Comparison of ENCODE assay signal across 9 cellular contexts in genomic region chr1:65063025-65063424, GRCh38.
DNase-seq lines count a peak whose midpoint lies in the region; ATAC-seq and TF ChIP-seq lines count a peak whose summit lies in the region.
"Had no signal": no experiment of that assay in that cellular context is flagged by ENCODE, and none has a peak within 500 bp of the region (broad histone marks: within the 10 kb centered on the region; RNA-seq: fewer than 3 reads in every experiment).

No MANE protein-coding gene starts in this region.

- DNase-seq in DMS 273 (lab: John Stamatoyannopoulos, UW; ENCODE audit: unreplicated experiment) (peak; percentile 28), DMS 273 treated with DMSO at 0.1 percent for 48 hours (lab: John Stamatoyannopoulos, UW) (no peak), GM13977 (ENCODE audit: low spot score) (no peak), RWPE2 (ENCODE audit: low spot score) (no peak), NCI-H2081 treated with DMSO at 0.1 percent for 48 hours (lab: John Stamatoyannopoulos, UW) (no peak), stomach (no peak)
- DNase-seq in naive thymus-derived CD4-positive, alpha-beta T cell: peak in 1 of 9 donors; percentile 13
- DNase-seq: MG63 had no signal

- peaks cover 29 to 77% (median 71%) of the 10 kb centered on the region in 7 donors for H3K4me1 Mint-ChIP-seq in naive thymus-derived CD4-positive, alpha-beta T cell

- H3K36me3 ChIP-seq in RWPE2 (ENCODE audit: low read depth) (no peaks in the 10 kb centered on the region), stomach (peaks cover 5 to 7% (median 6%) of the 10 kb centered on the region in 4 donors)
- H3K36me3 ChIP-seq in naive thymus-derived CD4-positive, alpha-beta T cell (ENCODE audit: control insufficient read depth in 2 of 3, insufficient read depth in 3 of 3, low read length in 3 of 3): peaks cover 0 to 15% (median 0%) of the 10 kb centered on the region in 3 experiments
- H3K36me3 ChIP-seq: MG63 had no signal

- WGBS in stomach, 5 donors: 40 to 63% (median 50%) methylated on average over 6 of the region's 6 CpGs

- no peak overlapping the region for H3K27ac ChIP-seq in RWPE2 (ENCODE audit: poor library complexity, severe bottlenecking)
- peak overlapping the region; percentile 41 for H3K27ac ChIP-seq in naive thymus-derived CD4-positive, alpha-beta T cell (ENCODE audit: low read depth, low read length)
- peak overlapping the region in 1 of 5 donors; percentile 41 for H3K27ac ChIP-seq in stomach

- peaks cover 0 to 5% (median 0%) of the 10 kb centered on the region in 11 donors for H3K9me3 Mint-ChIP-seq in naive thymus-derived CD4-positive, alpha-beta T cell

- H3K36me3 Mint-ChIP-seq in naive thymus-derived CD4-positive, alpha-beta T cell: peaks cover 0 to 9% (median 2%) of the 10 kb centered on the region in 5 donors

- no peaks in the 10 kb centered on the region for H3K9me3 ChIP-seq in RWPE2 (ENCODE audit: severe bottlenecking)
- H3K9me3 ChIP-seq in naive thymus-derived CD4-positive, alpha-beta T cell (ENCODE audit: control insufficient read depth in 2 of 3, low read length in 3 of 3): no peaks in the 10 kb centered on the region
- H3K9me3 ChIP-seq in stomach: no peaks in the 10 kb centered on the region
- H3K9me3 ChIP-seq: MG63 had no signal

- no peaks in the 10 kb centered on the region for H3K27me3 Mint-ChIP-seq in naive thymus-derived CD4-positive, alpha-beta T cell

- H3K27me3 ChIP-seq in RWPE2 (ENCODE audit: insufficient read depth, poor library complexity, severe bottlenecking): no peaks in the 10 kb centered on the region
- H3K27me3 ChIP-seq in naive thymus-derived CD4-positive, alpha-beta T cell (ENCODE audit: control insufficient read depth in 2 of 2, insufficient read depth in 2 of 2, low read length in 2 of 2): no peaks in the 10 kb centered on the region
- H3K27me3 ChIP-seq in stomach: no peaks in the 10 kb centered on the region
- H3K27me3 ChIP-seq: MG63 had no signal

- TF ChIP-seq CTCF in GM13977 (IDR thresholded peaks at IDR 0.05; ENCODE audit: extremely low read depth, insufficient read depth, missing control alignments) (peak; percentile 25), RWPE2 (IDR thresholded peaks at IDR 0.05; ENCODE audit: poor library complexity, severe bottlenecking) (peak; percentile 60), stomach (IDR thresholded peaks at IDR 0.05) (peak in 1 of 7 experiments; percentile 10)

- no peak for TF ChIP-seq POLR2A in stomach (IDR thresholded peaks at IDR 0.05)

- H3K4me3 ChIP-seq in RWPE2 (ENCODE audit: severe bottlenecking): no peak overlapping the region
- H3K4me3 ChIP-seq in naive thymus-derived CD4-positive, alpha-beta T cell (ENCODE audit: low read length): no peak overlapping the region
- H3K4me3 ChIP-seq in stomach: peak overlapping the region in 1 of 4 donors; percentile 18
- H3K4me3 ChIP-seq: MG63 had no signal

- POLR2A ChIA-PET in naive thymus-derived CD4-positive, alpha-beta T cell (lab: Charles Lee): interaction anchor here (1.0 to 5.5 kb wide), 5 partner anchors 8 to 97 kb away, joined by 4 to 57 read pairs (median 40); partner anchors contain the start of gene JAK1

- CTCF ChIA-PET in naive thymus-derived CD4-positive, alpha-beta T cell (lab: Charles Lee): interaction anchor here (1.2 to 5.2 kb wide), 4 partner anchors 12 to 625 kb away, joined by 5 to 112 read pairs (median 6); no protein-coding TSS in a partner anchor

- no peaks in the 10 kb centered on the region for H3K4me1 ChIP-seq in RWPE2 (ENCODE audit: insufficient read depth, poor library complexity, severe bottlenecking)
- H3K4me1 ChIP-seq in naive thymus-derived CD4-positive, alpha-beta T cell (ENCODE audit: control insufficient read depth in 2 of 2, insufficient read depth in 2 of 2, low read length in 2 of 2): peaks cover 13 to 22% of the 10 kb centered on the region in 2 donors
- peaks cover 23 to 80% (median 49%) of the 10 kb centered on the region in 4 donors for H3K4me1 ChIP-seq in stomach

- intact Hi-C loops in naive thymus-derived CD4-positive, alpha-beta T cell (cut with micrococcal nuclease): loop anchor here (1.0 to 10.0 kb wide), 9 partner anchors 12 to 1992 kb away; partner anchors contain the start of genes CACHD1 (in 1 of the 2), PGM1 (in 1 of the 2) and SLC35D1 (in 1 of the 2)
- intact Hi-C loops in stomach (cut with DNase I; ENCODE audit: low total_unique reads): no loop called here

- H3K4me3 Mint-ChIP-seq in naive thymus-derived CD4-positive, alpha-beta T cell: peak overlapping the region in 9 of 10 donors; percentile 10 to 63 (median 39)

- no peak for ATAC-seq in RWPE2 (ENCODE audit: low read depth)
- no peak for ATAC-seq in naive thymus-derived CD4-positive, alpha-beta T cell
- no peak for ATAC-seq in GM19452 (IDR thresholded peaks at IDR 0.05; ENCODE audit: unreplicated experiment)

- peak overlapping the region in 8 of 9 donors; percentile 15 to 90 (median 64) for H3K27ac Mint-ChIP-seq in naive thymus-derived CD4-positive, alpha-beta T cell

- in situ Hi-C loops in GM13977 (cut with MboI; ENCODE audit: low pct_unique_long_range_greater_than_20kb, low sequenced_read_pairs, unreplicated experiment): loop anchor here (25.0 kb wide), 1 partner anchor 624 kb away; no protein-coding TSS in a partner anchor

- TF ChIP-seq EP300 in stomach (IDR thresholded peaks at IDR 0.05): no peak
